ENCODE assay signal across 11 cellular contexts in genomic region chr5:74945561-74946165, GRCh38.
DNase-seq lines count a peak whose midpoint lies in the region; ATAC-seq and TF ChIP-seq lines count a peak whose summit lies in the region.
"Had no signal": no experiment of that assay in that cellular context is flagged by ENCODE, and none has a peak within 500 bp of the region (broad histone marks: within the 10 kb centered on the region; RNA-seq: fewer than 3 reads in every experiment).

No MANE protein-coding gene starts in this region.

- CTCF ChIA-PET in GM10248 (lab: Yijun Ruan, JAX), result interaction anchor here (1.0 kb wide), 1 partner anchor 19 kb away, joined by 3 read pairs; no protein-coding TSS in a partner anchor

- POLR2A ChIA-PET in GM10248 (lab: Yijun Ruan, JAX), result no interaction called here

- H3K9me3 Mint-ChIP-seq in endothelial cell (ENCODE audit: unreplicated experiment), result no peaks in the 10 kb centered on the region
- H3K9me3 Mint-ChIP-seq: stimulated activated naive CD8-positive, alpha-beta T cell treated with anti-CD3 and anti-CD28 coated beads, Interleukin-15, Interleukin-2, amounts not matched to agents 100 ng/mL and 50 ng/mL, for 24 hours had no signal

- H3K4me1 Mint-ChIP-seq in endothelial cell (ENCODE audit: unreplicated experiment), result peaks cover 6% of the 10 kb centered on the region

- no peaks in the 10 kb centered on the region for H3K36me3 Mint-ChIP-seq in endothelial cell (ENCODE audit: low read depth, unreplicated experiment)

- ATAC-seq in GM19351 (IDR thresholded peaks at IDR 0.05; ENCODE audit: unreplicated experiment) (peak; percentile 96), HG03280 (IDR thresholded peaks at IDR 0.05; ENCODE audit: unreplicated experiment) (peak; percentile 80)

- DNase-seq in GM10248 (ENCODE audit: extremely low spot score) (peak; percentile 22), DMS114 treated with DMSO at 0.1 percent for 48 hours (lab: John Stamatoyannopoulos, UW; ENCODE audit: unreplicated experiment) (no peak), superior temporal gyrus (ENCODE audit: extremely low spot score) (no peak), NK-92 (lab: John Stamatoyannopoulos, UW; ENCODE audit: unreplicated experiment) (no peak), endothelial cell (ENCODE audit: low spot score) (no peak)
- peak; percentile 27 for DNase-seq in activated naive CD4-positive, alpha-beta T cell treated with anti-CD3 and anti-CD28 coated beads, Interleukin-2, amount 50 U/mL, for 16 hours
- DNase-seq: dermis blood vessel endothelial cell, PC-9 had no signal

- H3K4me3 Mint-ChIP-seq in endothelial cell (ENCODE audit: unreplicated experiment), result no peak overlapping the region
- H3K4me3 Mint-ChIP-seq: stimulated activated naive CD8-positive, alpha-beta T cell treated with anti-CD3 and anti-CD28 coated beads, Interleukin-15, Interleukin-2, amounts not matched to agents 100 ng/mL and 50 ng/mL, for 24 hours had no signal

- H3K27me3 Mint-ChIP-seq in endothelial cell (ENCODE audit: unreplicated experiment), result no peaks in the 10 kb centered on the region

- no peak overlapping the region for H3K27ac Mint-ChIP-seq in endothelial cell (ENCODE audit: unreplicated experiment)
- H3K27ac Mint-ChIP-seq: stimulated activated naive CD8-positive, alpha-beta T cell treated with anti-CD3 and anti-CD28 coated beads, Interleukin-15, Interleukin-2, amounts not matched to agents 100 ng/mL and 50 ng/mL, for 24 hours had no signal

- peak; percentile 21 for TF ChIP-seq CTCF in GM10248 (IDR thresholded peaks at IDR 0.05; ENCODE audit: control extremely low read depth, extremely low read depth, low read depth, missing control alignments)
- no peak for TF ChIP-seq CTCF in endothelial cell (IDR thresholded peaks at IDR 0.05; ENCODE audit: unreplicated experiment)

Comparison
In these comparisons a context has a peak if more than half of its experiments do, and no peak if none do; other contexts are left out.
1. DNase-seq: peak in GM10248 (single experiment) and activated naive CD4-positive, alpha-beta T cell treated with anti-CD3 and anti-CD28 coated beads, Interleukin-2, amount 50 U/mL, for 16 hours (single experiment); none in DMS114 treated with DMSO at 0.1 percent for 48 hours (single experiment), superior temporal gyrus (single experiment), NK-92 (single experiment) and endothelial cell (single experiment).